In the genomic region with DNA sequence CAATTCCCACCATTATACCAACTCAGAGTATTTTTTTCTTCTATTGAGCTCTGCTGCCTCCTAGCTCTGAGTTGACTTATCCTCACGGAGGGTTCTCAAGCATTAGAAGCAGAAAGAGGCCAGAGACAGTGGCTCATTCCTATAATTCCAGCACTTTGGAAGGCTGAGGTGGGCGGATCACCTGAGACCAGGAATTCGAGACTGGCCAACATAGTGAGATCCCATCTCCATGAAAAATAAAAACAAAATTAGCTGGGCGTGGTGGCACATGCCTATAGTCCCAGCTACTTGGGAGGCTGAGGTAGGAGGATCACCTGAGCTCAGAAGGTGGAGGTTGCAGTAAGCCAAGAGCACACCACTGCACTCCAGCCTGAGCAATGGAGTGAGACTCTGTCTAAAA, we compare ENCODE assay signal across 1 cellular context.
TF ChIP-seq lines count a peak whose summit lies in the region.

No MANE protein-coding gene starts in this region.

TF ChIP-seq in H1, 55 proteins besides CTCF, POLR2A, EP300 and RAD21:
- TF ChIP-seq SP2 (IDR thresholded peaks at IDR 0.05; ENCODE audit: low read length): no peak
- 0 out of 2 replicates have a peak, but pooled peaks have one; percentile 40 for TF ChIP-seq KDM1A (IDR thresholded peaks at IDR 0.05; ENCODE audit: borderline replicate concordance, low read length)
